ENCODE assay signal across 15 cellular contexts in genomic region chr5:76838481-76839261, GRCh38. TPM values are rescaled to one million over a fixed set of nuclear protein-coding genes. Genes with fewer than 3 reads are reported as not detected.
DNase-seq lines count a peak whose midpoint lies in the region; ATAC-seq and TF ChIP-seq lines count a peak whose summit lies in the region.
"Had no signal": no experiment of that assay in that cellular context is flagged by ENCODE, and none has a peak within 500 bp of the region (broad histone marks: within the 10 kb centered on the region; RNA-seq: fewer than 3 reads in every experiment).

No MANE protein-coding gene starts in this region.

- DNase-seq in AG08396 (ENCODE audit: low spot score) (peak; percentile 42), body of pancreas (peak in 3 of 4 donors; percentile 19 to 36 (median 21)), left lobe of liver (ENCODE audit: low spot score) (no peak), amniotic stem cell (lab: John Stamatoyannopoulos, UW) (no peak), left ventricle myocardium superior (no peak), KG1 (lab: John Stamatoyannopoulos, UW) (no peak)
- no peak for DNase-seq in stimulated activated naive CD8-positive, alpha-beta T cell treated with anti-CD3 and anti-CD28 coated beads, Interleukin-15, amount 100 ng/mL, for 72 hours
- DNase-seq: activated CD4-positive, alpha-beta T cell treated with anti-CD3 and anti-CD28 coated beads, Interleukin-2, amount 10 ng/mL, durations not matched to agents 24 days and 14 days; effector memory CD8-positive, alpha-beta T cell; H7; NCI-H345; stimulated activated CD4-positive, alpha-beta T cell treated with anti-CD3 and anti-CD28 coated beads, Interleukin-2, amount 100 ng/mL, for 24 hours had no signal

- H3K36me3 ChIP-seq in HUES48 (ENCODE audit: control insufficient read depth, insufficient read depth, low read length) = peaks cover 9% of the 10 kb centered on the region
- H3K36me3 ChIP-seq in body of pancreas (replicated peaks in 1 of 2; ENCODE audit: insufficient read depth in 1 of 2, low read depth in 2 of 2) = no peaks in the 10 kb centered on the region

- no peak for TF ChIP-seq CTCF in body of pancreas (IDR thresholded peaks at IDR 0.05)

- 48 to 60% methylated on average over 7 of the region's 7 CpGs for WGBS in body of pancreas, 2 donors

- H3K4me3 ChIP-seq in HUES48 (ENCODE audit: low read depth, low read length) = no peak overlapping the region
- H3K4me3 ChIP-seq in body of pancreas = no peak overlapping the region

- no peaks in the 10 kb centered on the region for H3K4me1 Mint-ChIP-seq in stimulated activated naive CD8-positive, alpha-beta T cell treated with anti-CD3 and anti-CD28 coated beads, Interleukin-15, amount 100 ng/mL, for 72 hours
- H3K4me1 Mint-ChIP-seq: activated CD4-positive, alpha-beta T cell treated with anti-CD3 and anti-CD28 coated beads, Interleukin-2, amount 10 ng/mL, durations not matched to agents 24 days and 14 days; activated naive CD4-positive, alpha-beta T cell treated with anti-CD3 and anti-CD28 coated beads, Interleukin-2, amount 50 U/mL, for 24 hours had no signal

- H3K27ac ChIP-seq in HUES48 (ENCODE audit: low read depth, low read length) (peak overlapping the region; percentile 59), body of pancreas (peak overlapping the region; percentile 2 to 81 (median 77))

- H3K27ac Mint-ChIP-seq in stimulated activated naive CD8-positive, alpha-beta T cell treated with anti-CD3 and anti-CD28 coated beads, Interleukin-15, amount 100 ng/mL, for 72 hours = no peak overlapping the region
- H3K27ac Mint-ChIP-seq: activated CD4-positive, alpha-beta T cell treated with anti-CD3 and anti-CD28 coated beads, Interleukin-2, amount 10 ng/mL, durations not matched to agents 24 days and 14 days; activated naive CD4-positive, alpha-beta T cell treated with anti-CD3 and anti-CD28 coated beads, Interleukin-2, amount 50 U/mL, for 24 hours; effector memory CD8-positive, alpha-beta T cell; stimulated activated naive CD8-positive, alpha-beta T cell treated with anti-CD3 and anti-CD28 coated beads, Interleukin-15, Interleukin-2, amounts not matched to agents 100 ng/mL and 50 ng/mL, for 24 hours had no signal

- ATAC-seq in body of pancreas (peak; percentile 85), left lobe of liver (peak; percentile 41), left ventricle myocardium superior (no peak)
- no peak for ATAC-seq in stimulated activated naive CD8-positive, alpha-beta T cell treated with anti-CD3 and anti-CD28 coated beads, Interleukin-15, amount 100 ng/mL, for 72 hours
- ATAC-seq: effector memory CD8-positive, alpha-beta T cell had no signal

- no peak overlapping the region; the same call in 1 of the 2 replicates for H3K9ac ChIP-seq in HUES48 (ENCODE audit: low read depth, low read length)

- H3K4me1 ChIP-seq in HUES48 (ENCODE audit: control insufficient read depth, insufficient read depth, low read length) = peaks cover 9% of the 10 kb centered on the region; the same call in 1 of the 2 replicates
- H3K4me1 ChIP-seq in body of pancreas = peaks cover 11% of the 10 kb centered on the region

- intact Hi-C loops in body of pancreas (cut with DNase I) = no loop called here
- intact Hi-C loops in left ventricle myocardium superior (cut with micrococcal nuclease) = no loop called here

- TF ChIP-seq POLR2A in body of pancreas (IDR thresholded peaks at IDR 0.05) = peak in 2 of 3 donors; percentile 33 to 52

- no peaks in the 10 kb centered on the region for H3K27me3 Mint-ChIP-seq in stimulated activated naive CD8-positive, alpha-beta T cell treated with anti-CD3 and anti-CD28 coated beads, Interleukin-15, amount 100 ng/mL, for 72 hours
- H3K27me3 Mint-ChIP-seq: activated naive CD4-positive, alpha-beta T cell treated with anti-CD3 and anti-CD28 coated beads, Interleukin-2, amount 50 U/mL, for 24 hours had no signal

- H3K9me3 Mint-ChIP-seq in stimulated activated naive CD8-positive, alpha-beta T cell treated with anti-CD3 and anti-CD28 coated beads, Interleukin-15, amount 100 ng/mL, for 72 hours = no peaks in the 10 kb centered on the region
- H3K9me3 Mint-ChIP-seq: activated CD4-positive, alpha-beta T cell treated with anti-CD3 and anti-CD28 coated beads, Interleukin-2, amount 10 ng/mL, durations not matched to agents 24 days and 14 days; activated naive CD4-positive, alpha-beta T cell treated with anti-CD3 and anti-CD28 coated beads, Interleukin-2, amount 50 U/mL, for 24 hours; effector memory CD8-positive, alpha-beta T cell; stimulated activated naive CD8-positive, alpha-beta T cell treated with anti-CD3 and anti-CD28 coated beads, Interleukin-15, Interleukin-2, amounts not matched to agents 100 ng/mL and 50 ng/mL, for 24 hours had no signal

- no peak overlapping the region for H3K4me3 Mint-ChIP-seq in stimulated activated naive CD8-positive, alpha-beta T cell treated with anti-CD3 and anti-CD28 coated beads, Interleukin-15, amount 100 ng/mL, for 72 hours
- H3K4me3 Mint-ChIP-seq: activated CD4-positive, alpha-beta T cell treated with anti-CD3 and anti-CD28 coated beads, Interleukin-2, amount 10 ng/mL, durations not matched to agents 24 days and 14 days; activated naive CD4-positive, alpha-beta T cell treated with anti-CD3 and anti-CD28 coated beads, Interleukin-2, amount 50 U/mL, for 24 hours; effector memory CD8-positive, alpha-beta T cell; stimulated activated naive CD8-positive, alpha-beta T cell treated with anti-CD3 and anti-CD28 coated beads, Interleukin-15, Interleukin-2, amounts not matched to agents 100 ng/mL and 50 ng/mL, for 24 hours had no signal

- peaks cover 3% of the 10 kb centered on the region; the same call in 1 of the 2 replicates for H3K27me3 ChIP-seq in HUES48 (ENCODE audit: control insufficient read depth, insufficient read depth, low read length)
- no peaks in the 10 kb centered on the region for H3K27me3 ChIP-seq in body of pancreas

- H3K9me3 ChIP-seq in HUES48 (ENCODE audit: control insufficient read depth, insufficient read depth, low read length) (no peaks in the 10 kb centered on the region), body of pancreas (no peaks in the 10 kb centered on the region)

RNA-seq across cellular contexts. Expression of gene S100Z, which starts 11.1 kb away (rescaled TPM):
- not detected for total RNA-seq in body of pancreas
- total RNA-seq in left lobe of liver = not detected
- 0.20 TPM for total RNA-seq in left ventricle myocardium superior

RNA-seq across cellular contexts. Expression of gene F2RL1, which starts 19.8 kb away (rescaled TPM):
- total RNA-seq in body of pancreas (10 to 100 TPM; 17.5 to 20.2 TPM), left lobe of liver (7.0 TPM), left ventricle myocardium superior (1.1 TPM)

Comparison
In these comparisons a context has a peak if more than half of its experiments do, and no peak if none do; other contexts are left out.
1. DNase-seq: peak in AG08396 (single experiment) and body of pancreas (3 of 4); none in left lobe of liver (single experiment), amniotic stem cell (single experiment), left ventricle myocardium superior (single experiment), stimulated activated naive CD8-positive, alpha-beta T cell treated with anti-CD3 and anti-CD28 coated beads, Interleukin-15, amount 100 ng/mL, for 72 hours (0 of 2) and KG1 (single experiment).
2. ATAC-seq: peak in body of pancreas (single experiment) and left lobe of liver (single experiment); none in left ventricle myocardium superior (single experiment) and stimulated activated naive CD8-positive, alpha-beta T cell treated with anti-CD3 and anti-CD28 coated beads, Interleukin-15, amount 100 ng/mL, for 72 hours (single experiment).